ENCODE assay signal across 28 cellular contexts in genomic region chr7:988963-989529, GRCh38. TPM values are rescaled to one million over a fixed set of nuclear protein-coding genes. Genes with fewer than 3 reads are reported as not detected.
DNase-seq lines count a peak whose midpoint lies in the region; ATAC-seq and TF ChIP-seq lines count a peak whose summit lies in the region.
"Had no signal": no experiment of that assay in that cellular context is flagged by ENCODE, and none has a peak within 500 bp of the region (broad histone marks: within the 10 kb centered on the region; RNA-seq: fewer than 3 reads in every experiment).

No MANE protein-coding gene starts in this region.

- in situ Hi-C loops in GM23248 (cut with MboI): no loop called here
- in situ Hi-C loops in KBM-7 (cut with MboI; ENCODE audit: low pct_unique_long_range_greater_than_20kb, low sequenced_read_pairs): no loop called here

- no peaks in the 10 kb centered on the region for H3K9me2 ChIP-seq in GM23248 (ENCODE audit: insufficient read depth)
- H3K9me2 ChIP-seq in hepatocyte (replicated peaks; ENCODE audit: insufficient read depth): no peaks in the 10 kb centered on the region

- WGBS in GM23248 (ENCODE audit: low coverage in 1 of 2, low lambda C conversion rate in 2 of 2, missing lambda C conversion rate in 2 of 2), 2 experiments: 24 to 30% methylated on average over 9 to 15 of the region's 15 CpGs
- whole genome bisulfite sequencing in hepatocyte (ENCODE audit: low lambda C conversion rate, missing lambda C conversion rate): 75% methylated on average over 12 of the region's 15 CpGs

- H3K9ac ChIP-seq in BLaER1: no peak overlapping the region
- no peak overlapping the region for H3K9ac ChIP-seq in GM23248
- H3K9ac ChIP-seq in NT2/D1 (ENCODE audit: insufficient read length, low read depth): peak overlapping the region; percentile 71

- H3K4me2 ChIP-seq in BLaER1 (peak overlapping the region; percentile 84), GM23248 (ENCODE audit: unreplicated experiment) (no peak overlapping the region), hepatocyte (peak overlapping the region; percentile 63)

- no peak for TF ChIP-seq CTCF in hepatocyte (IDR thresholded peaks at IDR 0.05; ENCODE audit: poor library complexity)

- H3K79me2 ChIP-seq in GM23248 (ENCODE audit: insufficient read depth) (no peaks in the 10 kb centered on the region), hepatocyte (peaks cover under 1% of the 10 kb centered on the region)

- H3K27ac ChIP-seq in BLaER1 (peak overlapping the region; percentile 92; the same call in 1 of the 2 replicates), GM23248 (no peak overlapping the region), hepatocyte (no peak overlapping the region)
- H3K27ac ChIP-seq: HL-60, SJCRH30 had no signal

- no peak for ATAC-seq in GM18520 (IDR thresholded peaks at IDR 0.05; ENCODE audit: unreplicated experiment)
- ATAC-seq: Right ventricle myocardium inferior had no signal

- H2AFZ ChIP-seq in GM23248 (no peak overlapping the region), hepatocyte (no peak overlapping the region)

- no peak overlapping the region for H3K4me3 ChIP-seq in BLaER1
- no peak overlapping the region for H3K4me3 ChIP-seq in GM23248
- H3K4me3 ChIP-seq in NT2/D1 (ENCODE audit: insufficient read length, low read depth): no peak overlapping the region
- H3K4me3 ChIP-seq in hepatocyte: no peak overlapping the region

- no peaks in the 10 kb centered on the region for H3F3A ChIP-seq in GM23248 (ENCODE audit: insufficient read depth)

- H4K20me1 ChIP-seq in BLaER1 (no peaks in the 10 kb centered on the region), GM23248 (ENCODE audit: insufficient read depth) (no peaks in the 10 kb centered on the region), hepatocyte (ENCODE audit: insufficient read depth, poor library complexity, severe bottlenecking) (no peaks in the 10 kb centered on the region)

- H3K4me1 ChIP-seq in BLaER1 (peaks cover 95% of the 10 kb centered on the region), GM23248 (ENCODE audit: insufficient read depth) (0 out of 2 replicates have a peak, but pooled peaks cover 3% of the 10 kb centered on the region), NT2/D1 (ENCODE audit: insufficient read depth, insufficient read length) (peaks cover 31% of the 10 kb centered on the region), hepatocyte (ENCODE audit: insufficient read depth) (peaks cover 22% of the 10 kb centered on the region)
- H3K4me1 ChIP-seq: SJCRH30 had no signal

- H3K36me3 ChIP-seq in BLaER1 (no peaks in the 10 kb centered on the region), GM23248 (ENCODE audit: low read depth) (no peaks in the 10 kb centered on the region), NT2/D1 (ENCODE audit: insufficient read depth, insufficient read length, low read length) (no peaks in the 10 kb centered on the region), hepatocyte (replicated peaks; ENCODE audit: insufficient read depth, low read depth) (no peaks in the 10 kb centered on the region)
- H3K36me3 ChIP-seq: SJCRH30 had no signal

- H3K27me3 ChIP-seq in BLaER1 (no peaks in the 10 kb centered on the region; the same call in 1 of the 2 replicates), GM23248 (replicated peaks; ENCODE audit: insufficient read depth) (0 out of 2 replicates have a peak, but pooled peaks cover 8% of the 10 kb centered on the region), NT2/D1 (ENCODE audit: insufficient read depth, insufficient read length) (no peaks in the 10 kb centered on the region), hepatocyte (no peaks in the 10 kb centered on the region)
- H3K27me3 ChIP-seq: SJCRH30 had no signal

- DNase-seq in GM23248: peak; percentile 37
- no peak for DNase-seq in NT2/D1 (ENCODE audit: low read depth, low spot score)
- no peak for DNase-seq in hepatocyte (ENCODE audit: low spot score)
- DNase-seq in NCI-H1092 (lab: John Stamatoyannopoulos, UW): no peak
- no peak for DNase-seq in medulla oblongata (ENCODE audit: extremely low spot score)
- DNase-seq in KBM-7: no peak
- DNase-seq: C1 segment of cervical spinal cord; CD4-positive, alpha-beta memory T cell; COR-L47; EL; GF-D8; GOT3; HCEC 1CT; Kasumi-1; NCI-H1105; NCI-H2029; NCI-H2227 treated with DMSO at 0.1 percent for 48 hours; NCI-H524; NCI-H774; PC-3; T-helper 1 cell had no signal

- H3K9me3 ChIP-seq in BLaER1 (no peaks in the 10 kb centered on the region), GM23248 (ENCODE audit: low read depth) (no peaks in the 10 kb centered on the region), NT2/D1 (ENCODE audit: insufficient read depth, low read length) (no peaks in the 10 kb centered on the region), hepatocyte (ENCODE audit: low read depth) (no peaks in the 10 kb centered on the region)
- H3K9me3 ChIP-seq: SJCRH30 had no signal

RNA-seq across cellular contexts. Expression of gene CYP2W1, which starts 6.1 kb away (rescaled TPM):
- not detected in 2 replicates for total RNA-seq in GM23248 (2014; rRNA removed; shearing (Covaris generic))
- not detected in 2 replicates for polyA plus RNA-seq in GM23248 (2016; fragmentation: Nextera tagmentation; extraction: Ambion mirVana)
- 20.3 and 31.1 TPM in 2 replicates for total RNA-seq in hepatocyte
- 72.3 and 112 TPM in 2 replicates for polyA plus RNA-seq in hepatocyte
- total RNA-seq: A172; CD4-positive, alpha-beta memory T cell; M059J; PC-3; Right ventricle myocardium inferior; SJCRH30 had no signal
- polyA plus RNA-seq: CD4-positive, alpha-beta memory T cell had no signal

RNA-seq across cellular contexts. Expression of gene COX19, which starts 13.7 kb away (rescaled TPM):
- 5.5 and 5.6 TPM in 2 replicates for total RNA-seq in GM23248 (2014; rRNA removed; shearing (Covaris generic))
- 9.5 and 9.9 TPM in 2 replicates for polyA plus RNA-seq in GM23248 (2016; fragmentation: Nextera tagmentation; extraction: Ambion mirVana)
- total RNA-seq in hepatocyte: 9.9 and 11.6 TPM in 2 replicates
- polyA plus RNA-seq in hepatocyte: 18.9 and 21.2 TPM in 2 replicates

RNA-seq across cellular contexts. Expression of gene ADAP1, which starts 34.6 kb away (rescaled TPM):
- total RNA-seq in GM23248 (2014; rRNA removed; shearing (Covaris generic)): 0.38 and 1.1 TPM in 2 replicates
- polyA plus RNA-seq in GM23248 (2016; fragmentation: Nextera tagmentation; extraction: Ambion mirVana) (0.24 and 0.51 TPM in 2 replicates), hepatocyte (16.3 and 25.6 TPM in 2 replicates)
- total RNA-seq in hepatocyte: 25.8 and 35.7 TPM in 2 replicates

RNA-seq across cellular contexts. Expression of gene GPR146, which starts 55.3 kb away (rescaled TPM):
- 9.7 and 10.2 TPM in 2 replicates for total RNA-seq in GM23248 (2014; rRNA removed; shearing (Covaris generic))
- polyA plus RNA-seq in GM23248 (2016; fragmentation: Nextera tagmentation; extraction: Ambion mirVana): 4.3 and 5.1 TPM in 2 replicates
- 5.2 and 6.5 TPM in 2 replicates for total RNA-seq in hepatocyte
- polyA plus RNA-seq in hepatocyte: 2.1 and 2.6 TPM in 2 replicates

Comparison
In these comparisons a context has a peak if more than half of its experiments do, and no peak if none do; other contexts are left out.
1. RNA of gene CYP2W1, which starts 6.1 kb away (total RNA-seq): 20.3 to 31.1 TPM in hepatocyte; not detected in GM23248; every median in the first group is over 10 times any median in the second.
2. RNA of gene ADAP1, which starts 34.6 kb away (total RNA-seq): 25.8 to 35.7 TPM in hepatocyte; 0.38 to 1.1 TPM in GM23248; every median in the first group is over 10 times any median in the second.